ENCODE assay signal across 20 cellular contexts in the genomic region with DNA sequence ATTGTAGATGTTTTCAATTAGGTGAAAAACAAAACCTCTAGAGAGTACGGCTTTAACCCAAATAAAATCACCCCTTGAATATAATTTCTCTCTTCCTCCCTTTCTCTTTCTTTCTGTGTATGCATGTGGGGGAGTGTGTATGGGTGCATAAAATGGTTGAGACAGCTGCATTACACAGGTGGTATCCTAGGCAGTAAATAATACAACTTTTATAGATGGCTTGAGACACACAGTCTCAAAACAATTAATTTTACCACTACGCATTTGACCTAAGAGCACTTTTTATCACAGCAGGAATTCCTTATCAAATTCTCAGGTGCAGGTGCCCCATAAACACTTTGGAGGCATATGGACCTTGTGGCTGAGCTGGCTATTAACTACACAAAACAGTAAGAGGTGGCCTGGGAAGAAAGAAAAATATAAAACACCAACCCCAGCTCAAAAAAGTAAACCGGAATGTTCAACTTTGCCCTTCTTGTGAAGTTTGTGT.
"Had no signal": no experiment of that assay in that cellular context is flagged by ENCODE, and none has a peak within 500 bp of the region (broad histone marks: within the 10 kb centered on the region; RNA-seq: fewer than 3 reads in every experiment).

No MANE protein-coding gene starts in this region.

- ATAC-seq: activated CD8-positive, alpha-beta T cell treated with anti-CD3 and anti-CD28 coated beads for 36 hours; activated naive CD8-positive, alpha-beta T cell treated with anti-CD3 and anti-CD28 coated beads, Interleukin-2, amount 50 U/mL, for 24 hours; heart right ventricle had no signal

- H3K9me3 Mint-ChIP-seq: activated CD8-positive, alpha-beta T cell treated with anti-CD3 and anti-CD28 coated beads for 36 hours; activated naive CD8-positive, alpha-beta T cell treated with anti-CD3 and anti-CD28 coated beads, Interleukin-2, amount 50 U/mL, for 24 hours; activated T-helper 1 cell treated with anti-CD3 and anti-CD28 coated beads, Interleukin-12 subunit alpha, Interleukin-12 subunit beta, Interleukin-2, Interleukin-4 antibody, amounts not matched to agents 30 ng/mL and 10 ng/mL and 1 ng/mL, durations not matched to agents 14 hours and 24 hours and 36 hours; neural crest cell had no signal

- H3K4me1 ChIP-seq: ascending aorta, esophagus squamous epithelium, heart right ventricle, thyroid gland, vagina had no signal

- H3K4me3 Mint-ChIP-seq: activated CD8-positive, alpha-beta T cell treated with anti-CD3 and anti-CD28 coated beads for 36 hours; activated naive CD8-positive, alpha-beta T cell treated with anti-CD3 and anti-CD28 coated beads, Interleukin-2, amount 50 U/mL, for 24 hours; activated T-helper 1 cell treated with anti-CD3 and anti-CD28 coated beads, Interleukin-12 subunit alpha, Interleukin-12 subunit beta, Interleukin-2, Interleukin-4 antibody, amounts not matched to agents 30 ng/mL and 10 ng/mL and 1 ng/mL, durations not matched to agents 14 hours and 24 hours and 36 hours; neural crest cell had no signal

- H3K27ac Mint-ChIP-seq: activated CD8-positive, alpha-beta T cell treated with anti-CD3 and anti-CD28 coated beads for 36 hours; activated naive CD8-positive, alpha-beta T cell treated with anti-CD3 and anti-CD28 coated beads, Interleukin-2, amount 50 U/mL, for 24 hours; activated T-helper 1 cell treated with anti-CD3 and anti-CD28 coated beads, Interleukin-12 subunit alpha, Interleukin-12 subunit beta, Interleukin-2, Interleukin-4 antibody, amounts not matched to agents 30 ng/mL and 10 ng/mL and 1 ng/mL, durations not matched to agents 14 hours and 24 hours and 36 hours had no signal

- H3K36me3 ChIP-seq: ascending aorta, esophagus squamous epithelium, heart right ventricle, left ventricle myocardium inferior, ovary, thyroid gland, vagina had no signal

- H3K27me3 ChIP-seq: ascending aorta, ovary, thyroid gland, vagina had no signal

- H3K4me1 Mint-ChIP-seq: activated naive CD8-positive, alpha-beta T cell treated with anti-CD3 and anti-CD28 coated beads, Interleukin-2, amount 50 U/mL, for 24 hours; neural crest cell had no signal

- H3K4me3 ChIP-seq: ascending aorta, esophagus squamous epithelium, heart right ventricle, left ventricle myocardium inferior, ovary, thyroid gland, vagina had no signal

- H3K27ac ChIP-seq: ascending aorta, esophagus squamous epithelium, heart right ventricle, left ventricle myocardium inferior, ovary, thyroid gland, vagina had no signal

- DNase-seq: activated CD4-positive, alpha-beta T cell treated with anti-CD3 and anti-CD28 coated beads for 1 hour; activated CD8-positive, alpha-beta memory T cell treated with anti-CD3 and anti-CD28 coated beads, Interleukin-2, amount 50 U/mL, for 4 hours; activated CD8-positive, alpha-beta T cell treated with anti-CD3 and anti-CD28 coated beads for 36 hours; activated naive CD4-positive, alpha-beta T cell treated with Interleukin-2 at 50 U/mL for 16 hours; activated naive CD8-positive, alpha-beta T cell treated with anti-CD3 and anti-CD28 coated beads, Interleukin-2, amount 50 U/mL, for 24 hours; esophagus squamous epithelium; foreskin fibroblast; heart right ventricle; islet precursor cell; left ventricle myocardium inferior; mesenchymal stem cell; ovary; retina; stimulated activated CD4-positive, alpha-beta T cell treated with anti-CD3 and anti-CD28 coated beads, Interleukin-4, amount 100 ng/mL, for 4 hours; T-helper 9 cell; thyroid gland had no signal
